ENCODE assay signal across 13 cellular contexts in genomic region chr14:52071675-52072074, GRCh38. TPM values are rescaled to one million over a fixed set of nuclear protein-coding genes. Genes with fewer than 3 reads are reported as not detected.
A peak's percentile ranks its signal among the peaks of the same experiment; 100 is the strongest.
DNase-seq lines count a peak whose midpoint lies in the region; ATAC-seq and TF ChIP-seq lines count a peak whose summit lies in the region.
"Had no signal": no experiment of that assay in that cellular context is flagged by ENCODE, and none has a peak within 500 bp of the region (broad histone marks: within the 10 kb centered on the region; RNA-seq: fewer than 3 reads in every experiment).

No MANE protein-coding gene starts in this region.

- ATAC-seq in WTC11: no peak
- ATAC-seq in HG03039 (IDR thresholded peaks at IDR 0.05; ENCODE audit: unreplicated experiment): no peak
- no peak for ATAC-seq in GM19467 (IDR thresholded peaks at IDR 0.05; ENCODE audit: unreplicated experiment)

- H3K27me3 ChIP-seq in A673 (replicated peaks; ENCODE audit: insufficient read depth, low read depth, low read length, poor library complexity) (peaks cover 7% of the 10 kb centered on the region), GM23248 (replicated peaks; ENCODE audit: insufficient read depth) (no peaks in the 10 kb centered on the region)

- peaks cover 17% of the 10 kb centered on the region for H3K79me2 ChIP-seq in GM23248 (ENCODE audit: insufficient read depth)

- H3K4me3 ChIP-seq in A673 (ENCODE audit: low read depth, low read length, poor library complexity, severe bottlenecking): no peak overlapping the region
- no peak overlapping the region for H3K4me3 ChIP-seq in GM23248

- H3K9ac ChIP-seq in GM23248: no peak overlapping the region

- peaks cover 52% of the 10 kb centered on the region for H3K27me3 Mint-ChIP-seq in WTC11 (ENCODE audit: low read depth)

- no peaks in the 10 kb centered on the region for H3K36me3 Mint-ChIP-seq in WTC11

- no peaks in the 10 kb centered on the region for H3K9me3 ChIP-seq in A673 (ENCODE audit: low read depth, low read length, poor library complexity, severe bottlenecking)
- H3K9me3 ChIP-seq in GM23248 (ENCODE audit: low read depth): no peaks in the 10 kb centered on the region
- H3K9me3 ChIP-seq: Caco-2 had no signal

- no peaks in the 10 kb centered on the region for H4K20me1 ChIP-seq in GM23248 (ENCODE audit: insufficient read depth)

- CTCF ChIA-PET in A673 (lab: Charles Lee): interaction anchor here (0.6 to 1.3 kb wide), 6 partner anchors 9 to 291 kb away, joined by 3 to 7 read pairs (median 3); no protein-coding TSS in a partner anchor
- CTCF ChIA-PET in WTC11 (lab: Charles Lee): interaction anchor here (0.6 to 5.3 kb wide), 17 partner anchors 9 to 704 kb away, joined by 3 to 55 read pairs (median 3); no protein-coding TSS in a partner anchor

- no peak overlapping the region for H3K27ac ChIP-seq in A673 (ENCODE audit: low read depth, low read length, poor library complexity, severe bottlenecking)
- H3K27ac ChIP-seq in GM23248: no peak overlapping the region

- in situ Hi-C loops in GM23248 (cut with MboI): no loop called here

- peak overlapping the region; percentile 12; the same call in 1 of the 2 replicates for H3K4me3 Mint-ChIP-seq in WTC11
- H3K4me3 Mint-ChIP-seq: activated CD4-positive, alpha-beta T cell treated with anti-CD3 and anti-CD28 coated beads, Interleukin-2, amount 10 ng/mL, durations not matched to agents 7 days and 5 days had no signal

- no peak overlapping the region for H3K4me2 ChIP-seq in GM23248 (ENCODE audit: unreplicated experiment)

- intact Hi-C loops in A673 (cut with micrococcal nuclease; ENCODE audit: unreplicated experiment): loop anchor here (5.0 kb wide), 1 partner anchor 69 kb away; no protein-coding TSS in a partner anchor

- 49 to 56% methylated on average over 3 of the region's 3 CpGs for WGBS in GM23248 (ENCODE audit: low coverage in 1 of 2, low lambda C conversion rate in 2 of 2, missing lambda C conversion rate in 2 of 2), 2 experiments

- DNase-seq in A673 (ENCODE audit: low spot score) (peak; percentile 74), GM23248 (peak; percentile 52), WTC11 (ENCODE audit: low spot score) (no peak), glomerular endothelial cell (ENCODE audit: extremely low read depth, low read depth, low spot score) (peak; percentile 34), NCI-H2029 (lab: John Stamatoyannopoulos, UW) (no peak), NCI-H2227 (lab: John Stamatoyannopoulos, UW; ENCODE audit: unreplicated experiment) (no peak)
- DNase-seq: activated CD4-positive, alpha-beta T cell treated with anti-CD3 and anti-CD28 coated beads, Interleukin-2, amount 10 ng/mL, durations not matched to agents 7 days and 5 days; activated gamma-delta T cell; cortex of kidney had no signal

- H3K9me3 Mint-ChIP-seq in WTC11: no peaks in the 10 kb centered on the region

- H3K9me2 ChIP-seq in GM23248 (ENCODE audit: insufficient read depth): no peaks in the 10 kb centered on the region

- H2AFZ ChIP-seq in GM23248: no peak overlapping the region

- POLR2A ChIA-PET in A673 (lab: Charles Lee; ENCODE audit: low non-redundant PET) (interaction anchor here (0.6 kb wide), 1 partner anchor 609 kb away, joined by 12 read pairs; no protein-coding TSS in a partner anchor), WTC11 (lab: Charles Lee) (interaction anchor here (0.8 kb wide), 1 partner anchor 10 kb away, joined by 3 read pairs; no protein-coding TSS in a partner anchor)

- H3K4me1 Mint-ChIP-seq in WTC11: peaks cover 18% of the 10 kb centered on the region

- H3K27ac Mint-ChIP-seq in WTC11: no peak overlapping the region
- H3K27ac Mint-ChIP-seq: activated CD4-positive, alpha-beta T cell treated with anti-CD3 and anti-CD28 coated beads, Interleukin-2, amount 10 ng/mL, durations not matched to agents 7 days and 5 days had no signal

- BruUV-seq in A673 (replicated peaks; lab: Mats Ljungman, UMichigan): no TSS peak

- H3K4me1 ChIP-seq in A673 (ENCODE audit: insufficient read depth, low read length, poor library complexity, severe bottlenecking) (peaks cover 10% of the 10 kb centered on the region), GM23248 (ENCODE audit: insufficient read depth) (peaks cover 40% of the 10 kb centered on the region)

- H3K36me3 ChIP-seq in A673 (ENCODE audit: insufficient read depth, low read length, poor library complexity, severe bottlenecking): no peaks in the 10 kb centered on the region
- no peaks in the 10 kb centered on the region for H3K36me3 ChIP-seq in GM23248 (ENCODE audit: low read depth)

- peaks cover 59% of the 10 kb centered on the region for H3F3A ChIP-seq in GM23248 (ENCODE audit: insufficient read depth)

- TF ChIP-seq CTCF in A673 (conservative IDR thresholded peaks at IDR 0.05; ENCODE audit: low read depth, low read length): peak; percentile 77
- TF ChIP-seq CTCF in WTC11 (IDR thresholded peaks at IDR 0.05): no peak

TF ChIP-seq in WTC11, 78 proteins besides CTCF, POLR2A, EP300 and RAD21:
- no peak for TF ChIP-seq ZNF425 (CRISPR knock-in tag; conservative IDR thresholded peaks at IDR 0.05)
- TF ChIP-seq ATF2 (CRISPR knock-in tag; IDR thresholded peaks at IDR 0.05; ENCODE audit: borderline replicate concordance, low read depth): no peak
- no peak for TF ChIP-seq NFATC4 (CRISPR knock-in tag; IDR thresholded peaks at IDR 0.05)
- no peak for TF ChIP-seq FOXK1 (CRISPR knock-in tag; IDR thresholded peaks at IDR 0.05)

RNA-seq across cellular contexts. Expression of gene NID2, which starts 2.8 kb away (rescaled TPM):
- 12.6 and 20.3 TPM in 2 replicates for total RNA-seq in A673 (2021)
- total RNA-seq in GM23248 (2014; rRNA removed; shearing (Covaris generic)): 59.8 and 66.6 TPM in 2 replicates
- 39.8 and 40.0 TPM in 2 replicates for polyA plus RNA-seq in GM23248 (2016; fragmentation: Nextera tagmentation; extraction: Ambion mirVana)
- total RNA-seq in WTC11 (2021): 5.4 to 8.5 TPM (median 6.3 TPM) in 3 replicates
- total RNA-seq in glomerular endothelial cell: 45.3 and 189 TPM in 2 replicates
- total RNA-seq: MCF 10A had no signal

Comparison
In these comparisons a context has a peak if more than half of its experiments do, and no peak if none do; other contexts are left out.
1. DNase-seq: peak in A673 (single experiment), GM23248 (single experiment) and glomerular endothelial cell (single experiment); none in WTC11 (single experiment), NCI-H2029 (single experiment) and NCI-H2227 (single experiment).